Comparison of ENCODE assay signal across 12 cellular contexts in the genomic region with DNA sequence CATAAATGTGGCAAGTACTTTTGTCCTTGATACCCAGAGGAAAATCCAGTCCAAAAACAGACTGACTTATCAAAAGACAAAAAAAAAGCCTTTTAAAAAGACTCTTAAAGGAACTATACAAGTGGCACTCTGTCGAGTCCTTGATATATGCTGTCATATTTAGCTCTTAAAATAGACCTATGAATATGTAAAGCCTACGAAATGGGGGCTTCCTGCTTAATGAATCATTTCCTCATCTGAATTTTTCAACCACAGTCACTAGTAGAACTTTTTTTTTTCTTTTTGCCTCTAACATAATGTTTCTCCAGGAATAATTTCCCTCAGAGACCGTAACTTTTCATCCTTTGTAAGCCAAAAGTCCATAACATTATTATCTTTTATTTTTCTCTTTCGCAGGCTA.
DNase-seq lines count a peak whose midpoint lies in the region; ATAC-seq, FAIRE-seq and TF ChIP-seq lines count a peak whose summit lies in the region.
"Had no signal": no experiment of that assay in that cellular context is flagged by ENCODE, and none has a peak within 500 bp of the region (broad histone marks: within the 10 kb centered on the region; RNA-seq: fewer than 3 reads in every experiment).

No MANE protein-coding gene starts in this region.

- FAIRE-seq in kidney (lab: Jason Lieb, UNC): no peak

- peak overlapping the region; percentile 79 for H3K27ac ChIP-seq in ACC112 (ENCODE audit: low read depth, low read length)
- peak overlapping the region; percentile 4 for H3K27ac ChIP-seq in fibroblast of lung (ENCODE audit: insufficient read depth, low read length)
- no peak overlapping the region for H3K27ac ChIP-seq in kidney (ENCODE audit: low read depth in 2 of 2, low read length in 2 of 2)
- no peak overlapping the region for H3K27ac ChIP-seq in substantia nigra (ENCODE audit: low read depth, low read length, poor library complexity, severe bottlenecking)

- H3K4me3 ChIP-seq in ACC112 (ENCODE audit: low read depth, low read length) (peak overlapping the region; percentile 38), fibroblast of lung (replicated peaks in 1 of 4; ENCODE audit: control extremely low read depth in 1 of 4, insufficient read depth in 1 of 4, low read depth in 3 of 4, low read length in 4 of 4) (no peak overlapping the region), kidney (ENCODE audit: low read length in 2 of 2) (no peak overlapping the region)

- H3K9ac ChIP-seq in fibroblast of lung (ENCODE audit: insufficient read depth, low read length) (no peak overlapping the region), kidney (ENCODE audit: low read length in 2 of 2) (no peak overlapping the region)

- ATAC-seq in GM21526 (IDR thresholded peaks at IDR 0.05; ENCODE audit: low FRiP score, unreplicated experiment): peak; percentile 56
- no peak for ATAC-seq in HG02938 (IDR thresholded peaks at IDR 0.05; ENCODE audit: unreplicated experiment)

- H3K4me2 ChIP-seq in fibroblast of lung (ENCODE audit: extremely low read depth, insufficient read depth, low read length): no peak overlapping the region

- peaks cover 33% of the 10 kb centered on the region for H3K4me1 ChIP-seq in ACC112 (ENCODE audit: control insufficient read depth, insufficient read depth, low read length, unreplicated experiment)
- peaks cover 5% of the 10 kb centered on the region for H3K4me1 ChIP-seq in fibroblast of lung (ENCODE audit: control insufficient read depth, extremely low read depth, insufficient read depth, low read length)
- H3K4me1 ChIP-seq in kidney (ENCODE audit: control insufficient read depth in 1 of 2, insufficient read depth in 1 of 2, low read depth in 1 of 2, low read length in 2 of 2): peaks cover 3 to 4% of the 10 kb centered on the region in 2 donors

- no peaks in the 10 kb centered on the region for H4K20me1 ChIP-seq in fibroblast of lung (ENCODE audit: control insufficient read depth, extremely low read depth, insufficient read depth, low read length)

- DNase-seq in NCI-H226 (peak; percentile 38), fibroblast of lung (ENCODE audit: low read depth in 2 of 2) (peak in 1 of 2 donors; percentile 81), kidney (no peak), 8988T (no peak), substantia nigra (lab: John Stamatoyannopoulos, UW) (no peak)
- DNase-seq: activated naive CD4-positive, alpha-beta T cell treated with anti-CD3 and anti-CD28 coated beads, Interleukin-2, amount 10 ng/mL, durations not matched to agents 7 days and 5 days; AML-193; effector memory CD4-positive, alpha-beta T cell; KG1 had no signal

- TF ChIP-seq CTCF in fibroblast of lung (conservative IDR thresholded peaks at IDR 0.05 in 1 of 2, IDR thresholded peaks at IDR 0.05 in 1 of 2; ENCODE audit: low read depth in 1 of 2, low read length in 2 of 2): no peak
- TF ChIP-seq CTCF in kidney (IDR thresholded peaks at IDR 0.05; ENCODE audit: borderline replicate concordance, extremely low read depth, insufficient read depth): no peak

- H3K36me3 ChIP-seq in ACC112 (ENCODE audit: insufficient read depth, low read length) (no peaks in the 10 kb centered on the region), fibroblast of lung (ENCODE audit: control insufficient read depth, insufficient read depth, low read length) (no peaks in the 10 kb centered on the region), kidney (ENCODE audit: control insufficient read depth in 1 of 2, insufficient read depth in 2 of 2, low read length in 2 of 2) (no peaks in the 10 kb centered on the region)

- H3K27me3 ChIP-seq in ACC112 (ENCODE audit: insufficient read depth, low read length): no peaks in the 10 kb centered on the region
- no peaks in the 10 kb centered on the region for H3K27me3 ChIP-seq in fibroblast of lung (ENCODE audit: control insufficient read depth, insufficient read depth, low read length)

- peak overlapping the region; percentile 36 for H2AFZ ChIP-seq in ACC112 (ENCODE audit: low read length, unreplicated experiment)
- no peak overlapping the region for H2AFZ ChIP-seq in fibroblast of lung (ENCODE audit: low read length)

- H3K79me2 ChIP-seq in ACC112 (ENCODE audit: control insufficient read depth, insufficient read depth, low read length, unreplicated experiment) (peaks cover 5% of the 10 kb centered on the region), fibroblast of lung (ENCODE audit: control insufficient read depth, insufficient read depth, low read length) (no peaks in the 10 kb centered on the region)

- intact Hi-C loops in kidney (cut with DNase I): no loop called here

- H3K9me3 ChIP-seq in fibroblast of lung (ENCODE audit: control insufficient read depth, insufficient read depth, low read depth, low read length): no peaks in the 10 kb centered on the region
- H3K9me3 ChIP-seq in kidney (ENCODE audit: control insufficient read depth in 1 of 2, low read length in 2 of 2): no peaks in the 10 kb centered on the region

Comparison
In these comparisons a context has a peak if more than half of its experiments do, and no peak if none do; other contexts are left out.
1. H3K27ac ChIP-seq: peak in ACC112 (single experiment) and fibroblast of lung (single experiment); none in kidney (0 of 2) and substantia nigra (single experiment).